ENCODE assay signal across 1 cellular context in the genomic region with DNA sequence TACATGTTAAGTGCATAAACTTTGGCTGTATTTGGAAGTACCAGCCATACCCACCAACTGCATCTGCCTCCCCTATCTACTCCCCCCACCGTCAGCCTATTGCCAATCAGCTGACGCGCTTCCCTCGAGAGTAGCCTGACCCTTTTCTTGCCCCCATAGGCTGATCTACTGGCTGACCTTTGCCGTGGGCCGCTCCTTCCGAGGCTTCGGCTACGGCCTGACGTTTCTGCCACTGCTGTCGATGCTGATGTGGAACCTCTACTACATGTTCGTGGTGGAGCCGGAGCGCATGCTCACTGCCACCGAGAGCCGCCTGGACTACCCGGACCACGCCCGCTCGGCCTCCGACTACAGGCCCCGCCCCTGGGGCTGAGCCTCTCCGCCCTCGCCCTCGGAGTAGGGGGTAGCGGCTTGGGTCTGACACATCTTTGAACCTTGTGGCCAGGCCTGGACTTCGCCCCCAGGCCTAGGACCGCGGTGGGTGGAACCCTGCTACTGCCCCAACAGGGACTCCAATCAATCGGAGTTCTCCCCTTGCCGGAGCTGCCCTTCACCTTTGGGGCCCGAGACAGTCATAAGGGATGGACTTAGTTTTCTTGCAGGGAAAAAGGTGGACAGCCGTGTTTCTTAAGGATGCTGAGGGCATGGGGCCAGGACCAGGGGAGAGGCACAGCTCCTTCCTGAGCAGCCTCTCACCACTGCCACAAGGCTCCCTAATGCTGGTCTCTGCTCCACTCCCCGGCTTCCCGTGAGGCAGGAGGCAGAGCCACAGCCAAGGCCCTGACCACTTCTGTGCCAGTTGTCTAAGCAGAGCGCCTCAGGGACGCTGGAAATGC.
TF ChIP-seq lines count a peak whose summit lies in the region.

No MANE protein-coding gene starts in this region.

TF ChIP-seq in H1, 55 proteins besides CTCF, POLR2A, EP300 and RAD21:
- TF ChIP-seq POLR2AphosphoS5 (IDR thresholded peaks at IDR 0.05; ENCODE audit: low read depth, low read length): peak; percentile 29; the same call in 1 of the 2 replicates
- 0 out of 2 replicates have a peak, but pooled peaks have one; percentile 57 for TF ChIP-seq RBBP5 (IDR thresholded peaks at IDR 0.05; ENCODE audit: borderline replicate concordance, low read depth, low read length)
- no peak for TF ChIP-seq CTBP2 (IDR thresholded peaks at IDR 0.05; ENCODE audit: borderline replicate concordance, insufficient read depth, insufficient read length, low read length)
- TF ChIP-seq GTF2F1 (IDR thresholded peaks at IDR 0.05; ENCODE audit: borderline replicate concordance, low read depth, low read length): no peak
- TF ChIP-seq E2F6 (IDR thresholded peaks at IDR 0.05): 0 out of 2 replicates have a peak, but pooled peaks have one; percentile 23
- TF ChIP-seq POU5F1 (IDR thresholded peaks at IDR 0.05; ENCODE audit: low read depth, low read length): no peak
- TF ChIP-seq TBP (IDR thresholded peaks at IDR 0.05; ENCODE audit: low read depth, low read length): no peak
- no peak for TF ChIP-seq KDM5A (IDR thresholded peaks at IDR 0.05; ENCODE audit: low read length)
- TF ChIP-seq CHD2 (IDR thresholded peaks at IDR 0.05; ENCODE audit: low read length): no peak
- no peak for TF ChIP-seq ZNF274 (IDR thresholded peaks at IDR 0.05; ENCODE audit: borderline replicate concordance, extremely low read depth, low read length)
- TF ChIP-seq PHF8 (conservative IDR thresholded peaks at IDR 0.05; ENCODE audit: low read depth, low read length): 0 out of 2 replicates have a peak, but pooled peaks have one; percentile 38
- no peak for TF ChIP-seq RFX5 (IDR thresholded peaks at IDR 0.05; ENCODE audit: borderline replicate concordance, low read depth, low read length)
- TF ChIP-seq TAF7 (optimal IDR thresholded peaks at IDR 0.05; ENCODE audit: borderline replicate concordance, low read depth, low read length): peak; percentile 46
- peak; percentile 76 for TF ChIP-seq MAX (IDR thresholded peaks at IDR 0.05)
- no peak for TF ChIP-seq KDM4A (IDR thresholded peaks at IDR 0.05; ENCODE audit: low read depth, low read length, severe bottlenecking)
- peak in 1 of 2 experiments; percentile 61; a peak in 2 of 4 replicates for TF ChIP-seq SIN3A (conservative IDR thresholded peaks at IDR 0.05 in 1 of 2, IDR thresholded peaks at IDR 0.05 in 1 of 2; ENCODE audit: low read depth in 1 of 2, low read length in 2 of 2)
- no peak for TF ChIP-seq TEAD4 (IDR thresholded peaks at IDR 0.05; ENCODE audit: low read depth, low read length)
- peak; percentile 25; the same call in 1 of the 2 replicates for TF ChIP-seq CREB1 (IDR thresholded peaks at IDR 0.05)
- TF ChIP-seq, protein P1, sequence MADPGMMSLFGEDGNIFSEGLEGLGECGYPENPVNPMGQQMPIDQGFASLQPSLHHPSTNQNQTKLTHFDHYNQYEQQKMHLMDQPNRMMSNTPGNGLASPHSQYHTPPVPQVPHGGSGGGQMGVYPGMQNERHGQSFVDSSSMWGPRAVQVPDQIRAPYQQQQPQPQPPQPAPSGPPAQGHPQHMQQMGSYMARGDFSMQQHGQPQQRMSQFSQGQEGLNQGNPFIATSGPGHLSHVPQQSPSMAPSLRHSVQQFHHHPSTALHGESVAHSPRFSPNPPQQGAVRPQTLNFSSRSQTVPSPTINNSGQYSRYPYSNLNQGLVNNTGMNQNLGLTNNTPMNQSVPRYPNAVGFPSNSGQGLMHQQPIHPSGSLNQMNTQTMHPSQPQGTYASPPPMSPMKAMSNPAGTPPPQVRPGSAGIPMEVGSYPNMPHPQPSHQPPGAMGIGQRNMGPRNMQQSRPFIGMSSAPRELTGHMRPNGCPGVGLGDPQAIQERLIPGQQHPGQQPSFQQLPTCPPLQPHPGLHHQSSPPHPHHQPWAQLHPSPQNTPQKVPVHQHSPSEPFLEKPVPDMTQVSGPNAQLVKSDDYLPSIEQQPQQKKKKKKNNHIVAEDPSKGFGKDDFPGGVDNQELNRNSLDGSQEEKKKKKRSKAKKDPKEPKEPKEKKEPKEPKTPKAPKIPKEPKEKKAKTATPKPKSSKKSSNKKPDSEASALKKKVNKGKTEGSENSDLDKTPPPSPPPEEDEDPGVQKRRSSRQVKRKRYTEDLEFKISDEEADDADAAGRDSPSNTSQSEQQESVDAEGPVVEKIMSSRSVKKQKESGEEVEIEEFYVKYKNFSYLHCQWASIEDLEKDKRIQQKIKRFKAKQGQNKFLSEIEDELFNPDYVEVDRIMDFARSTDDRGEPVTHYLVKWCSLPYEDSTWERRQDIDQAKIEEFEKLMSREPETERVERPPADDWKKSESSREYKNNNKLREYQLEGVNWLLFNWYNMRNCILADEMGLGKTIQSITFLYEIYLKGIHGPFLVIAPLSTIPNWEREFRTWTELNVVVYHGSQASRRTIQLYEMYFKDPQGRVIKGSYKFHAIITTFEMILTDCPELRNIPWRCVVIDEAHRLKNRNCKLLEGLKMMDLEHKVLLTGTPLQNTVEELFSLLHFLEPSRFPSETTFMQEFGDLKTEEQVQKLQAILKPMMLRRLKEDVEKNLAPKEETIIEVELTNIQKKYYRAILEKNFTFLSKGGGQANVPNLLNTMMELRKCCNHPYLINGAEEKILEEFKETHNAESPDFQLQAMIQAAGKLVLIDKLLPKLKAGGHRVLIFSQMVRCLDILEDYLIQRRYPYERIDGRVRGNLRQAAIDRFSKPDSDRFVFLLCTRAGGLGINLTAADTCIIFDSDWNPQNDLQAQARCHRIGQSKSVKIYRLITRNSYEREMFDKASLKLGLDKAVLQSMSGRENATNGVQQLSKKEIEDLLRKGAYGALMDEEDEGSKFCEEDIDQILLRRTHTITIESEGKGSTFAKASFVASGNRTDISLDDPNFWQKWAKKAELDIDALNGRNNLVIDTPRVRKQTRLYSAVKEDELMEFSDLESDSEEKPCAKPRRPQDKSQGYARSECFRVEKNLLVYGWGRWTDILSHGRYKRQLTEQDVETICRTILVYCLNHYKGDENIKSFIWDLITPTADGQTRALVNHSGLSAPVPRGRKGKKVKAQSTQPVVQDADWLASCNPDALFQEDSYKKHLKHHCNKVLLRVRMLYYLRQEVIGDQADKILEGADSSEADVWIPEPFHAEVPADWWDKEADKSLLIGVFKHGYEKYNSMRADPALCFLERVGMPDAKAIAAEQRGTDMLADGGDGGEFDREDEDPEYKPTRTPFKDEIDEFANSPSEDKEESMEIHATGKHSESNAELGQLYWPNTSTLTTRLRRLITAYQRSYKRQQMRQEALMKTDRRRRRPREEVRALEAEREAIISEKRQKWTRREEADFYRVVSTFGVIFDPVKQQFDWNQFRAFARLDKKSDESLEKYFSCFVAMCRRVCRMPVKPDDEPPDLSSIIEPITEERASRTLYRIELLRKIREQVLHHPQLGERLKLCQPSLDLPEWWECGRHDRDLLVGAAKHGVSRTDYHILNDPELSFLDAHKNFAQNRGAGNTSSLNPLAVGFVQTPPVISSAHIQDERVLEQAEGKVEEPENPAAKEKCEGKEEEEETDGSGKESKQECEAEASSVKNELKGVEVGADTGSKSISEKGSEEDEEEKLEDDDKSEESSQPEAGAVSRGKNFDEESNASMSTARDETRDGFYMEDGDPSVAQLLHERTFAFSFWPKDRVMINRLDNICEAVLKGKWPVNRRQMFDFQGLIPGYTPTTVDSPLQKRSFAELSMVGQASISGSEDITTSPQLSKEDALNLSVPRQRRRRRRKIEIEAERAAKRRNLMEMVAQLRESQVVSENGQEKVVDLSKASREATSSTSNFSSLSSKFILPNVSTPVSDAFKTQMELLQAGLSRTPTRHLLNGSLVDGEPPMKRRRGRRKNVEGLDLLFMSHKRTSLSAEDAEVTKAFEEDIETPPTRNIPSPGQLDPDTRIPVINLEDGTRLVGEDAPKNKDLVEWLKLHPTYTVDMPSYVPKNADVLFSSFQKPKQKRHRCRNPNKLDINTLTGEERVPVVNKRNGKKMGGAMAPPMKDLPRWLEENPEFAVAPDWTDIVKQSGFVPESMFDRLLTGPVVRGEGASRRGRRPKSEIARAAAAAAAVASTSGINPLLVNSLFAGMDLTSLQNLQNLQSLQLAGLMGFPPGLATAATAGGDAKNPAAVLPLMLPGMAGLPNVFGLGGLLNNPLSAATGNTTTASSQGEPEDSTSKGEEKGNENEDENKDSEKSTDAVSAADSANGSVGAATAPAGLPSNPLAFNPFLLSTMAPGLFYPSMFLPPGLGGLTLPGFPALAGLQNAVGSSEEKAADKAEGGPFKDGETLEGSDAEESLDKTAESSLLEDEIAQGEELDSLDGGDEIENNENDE (IDR thresholded peaks at IDR 0.05; ENCODE audit: insufficient replicate concordance, low read length): no peak
- TF ChIP-seq TAF1 (IDR thresholded peaks at IDR 0.05; ENCODE audit: low read depth, low read length): peak; percentile 66
- no peak for TF ChIP-seq BCL11A (IDR thresholded peaks at IDR 0.05; ENCODE audit: low read depth in 2 of 2, low read length in 2 of 2)
- no peak for TF ChIP-seq EZH2 (IDR thresholded peaks at IDR 0.05; ENCODE audit: low read depth, low read length, severe bottlenecking)
- no peak for TF ChIP-seq SUZ12 (IDR thresholded peaks at IDR 0.05; ENCODE audit: low read length)
- no peak for TF ChIP-seq JUND (IDR thresholded peaks at IDR 0.05; ENCODE audit: low read length)
- TF ChIP-seq GABPA (IDR thresholded peaks at IDR 0.05; ENCODE audit: borderline replicate concordance, insufficient read depth, low read length): no peak
- peak; percentile 67 for TF ChIP-seq NRF1 (IDR thresholded peaks at IDR 0.05; ENCODE audit: low read depth, low read length)
TF ChIP-seq in H1: peak in this region for 10.
